In the genomic region with DNA sequence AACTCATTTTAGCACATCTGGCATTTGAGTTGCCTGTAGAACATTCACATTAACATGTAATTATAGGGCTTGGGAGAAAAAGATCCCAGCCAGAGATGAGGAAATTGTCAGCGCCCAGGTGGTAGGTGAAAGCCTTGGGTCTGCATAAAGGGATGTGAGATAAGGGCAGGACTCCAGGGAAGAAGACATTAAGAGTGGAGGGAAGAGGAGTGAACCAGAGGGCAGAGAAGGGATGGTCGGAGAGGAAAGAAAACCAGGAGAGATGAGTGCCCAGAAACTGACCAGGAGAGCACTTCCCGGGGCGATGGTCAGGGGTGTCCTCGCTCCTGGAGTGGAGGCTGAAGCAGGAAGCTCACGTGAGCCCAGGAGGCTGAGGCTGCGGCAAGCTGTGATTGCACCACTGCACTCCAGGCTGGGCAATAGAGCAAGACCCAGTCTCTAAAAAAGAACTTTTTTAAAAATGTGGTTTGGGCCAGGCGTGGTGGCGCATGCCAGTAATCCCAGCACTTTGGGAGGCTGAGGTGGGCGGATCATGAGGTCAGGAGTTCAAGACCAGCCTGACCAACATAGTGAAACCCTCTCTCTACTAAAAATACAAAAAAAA, we compare ENCODE assay signal across 14 cellular contexts. TPM values are rescaled to one million over a fixed set of nuclear protein-coding genes. Genes with fewer than 3 reads are reported as not detected.
A peak's percentile ranks its signal among the peaks of the same experiment; 100 is the strongest.
DNase-seq lines count a peak whose midpoint lies in the region; ATAC-seq and TF ChIP-seq lines count a peak whose summit lies in the region.
"Had no signal": no experiment of that assay in that cellular context is flagged by ENCODE, and none has a peak within 500 bp of the region (broad histone marks: within the 10 kb centered on the region; RNA-seq: fewer than 3 reads in every experiment).

No MANE protein-coding gene starts in this region.

- peak; percentile 14 for DNase-seq in ELF-1 (ENCODE audit: low read depth, low spot score)
- peak; percentile 61 for DNase-seq in NCI-H146 (lab: John Stamatoyannopoulos, UW)
- DNase-seq in T-helper 17 cell, result no peak
- DNase-seq in naive thymus-derived CD8-positive, alpha-beta T cell, result no peak
- no peak for DNase-seq in ascending aorta (ENCODE audit: low spot score in 2 of 2)
- no peak for DNase-seq in activated CD8-positive, alpha-beta T cell treated with anti-CD3 and anti-CD28 coated beads, Interleukin-2, amount 10 ng/mL, durations not matched to agents 7 days and 5 days
- DNase-seq: ACHN, GDM1, NCI-H2029, NCI-H510A treated with DMSO at 0.1 percent for 48 hours, T-helper 2 cell had no signal

- intact Hi-C loops in ascending aorta (cut with DNase I), result no loop called here

- no peak overlapping the region for H3K4me3 ChIP-seq in ascending aorta
- H3K4me3 ChIP-seq: HAP-1 had no signal

- no peaks in the 10 kb centered on the region for H3K36me3 ChIP-seq in ascending aorta
- H3K36me3 ChIP-seq: HAP-1 had no signal

- POLR2A ChIA-PET in naive thymus-derived CD8-positive, alpha-beta T cell (lab: Charles Lee), result interaction anchor here (1.6 kb wide), 1 partner anchor 9 kb away, joined by 5 read pairs; no protein-coding TSS in a partner anchor
- POLR2A ChIA-PET in activated CD8-positive, alpha-beta T cell treated with anti-CD3 and anti-CD28 coated beads, Interleukin-2, amount 10 ng/mL, durations not matched to agents 7 days and 5 days (lab: Charles Lee), result no interaction called here

- H3K27ac Mint-ChIP-seq in T-helper 17 cell, result no peak overlapping the region
- H3K27ac Mint-ChIP-seq in naive thymus-derived CD8-positive, alpha-beta T cell, result peak overlapping the region in 7 of 10 donors; percentile 1 to 87 (median 66)
- no peak overlapping the region for H3K27ac Mint-ChIP-seq in activated CD8-positive, alpha-beta T cell treated with anti-CD3 and anti-CD28 coated beads, Interleukin-2, amount 10 ng/mL, durations not matched to agents 7 days and 5 days

- peaks cover 25% of the 10 kb centered on the region for H3K4me1 Mint-ChIP-seq in T-helper 17 cell
- peaks cover 27 to 49% (median 33%) of the 10 kb centered on the region in 4 donors for H3K4me1 Mint-ChIP-seq in naive thymus-derived CD8-positive, alpha-beta T cell
- H3K4me1 Mint-ChIP-seq in activated CD8-positive, alpha-beta T cell treated with anti-CD3 and anti-CD28 coated beads, Interleukin-2, amount 10 ng/mL, durations not matched to agents 7 days and 5 days (ENCODE audit: low read depth), result peaks cover 27% of the 10 kb centered on the region

- peaks cover 3% of the 10 kb centered on the region for H3K36me3 Mint-ChIP-seq in T-helper 17 cell (ENCODE audit: low read depth)
- H3K36me3 Mint-ChIP-seq in naive thymus-derived CD8-positive, alpha-beta T cell, result no peaks in the 10 kb centered on the region
- H3K36me3 Mint-ChIP-seq in activated CD8-positive, alpha-beta T cell treated with anti-CD3 and anti-CD28 coated beads, Interleukin-2, amount 10 ng/mL, durations not matched to agents 7 days and 5 days (ENCODE audit: low read depth), result peaks cover 3% of the 10 kb centered on the region

- no peak for ATAC-seq in T-helper 17 cell
- no peak for ATAC-seq in naive thymus-derived CD8-positive, alpha-beta T cell
- no peak for ATAC-seq in HG03469 (IDR thresholded peaks at IDR 0.05; ENCODE audit: unreplicated experiment)
- ATAC-seq in activated CD8-positive, alpha-beta T cell treated with anti-CD3 and anti-CD28 coated beads, Interleukin-2, amount 10 ng/mL, durations not matched to agents 7 days and 5 days, result no peak

- H3K9me3 Mint-ChIP-seq in naive thymus-derived CD8-positive, alpha-beta T cell, result no peaks in the 10 kb centered on the region
- H3K9me3 Mint-ChIP-seq in activated CD8-positive, alpha-beta T cell treated with anti-CD3 and anti-CD28 coated beads, Interleukin-2, amount 10 ng/mL, durations not matched to agents 7 days and 5 days (ENCODE audit: insufficient read depth), result no peaks in the 10 kb centered on the region

- H3K27me3 ChIP-seq in ascending aorta, result no peaks in the 10 kb centered on the region

- CTCF ChIA-PET in activated CD8-positive, alpha-beta T cell treated with anti-CD3 and anti-CD28 coated beads, Interleukin-2, amount 10 ng/mL, durations not matched to agents 7 days and 5 days (lab: Charles Lee), result interaction anchor here (8.3 kb wide), 1 partner anchor 15 kb away, joined by 92 read pairs; no protein-coding TSS in a partner anchor

- peak overlapping the region; percentile 9 for H3K4me3 Mint-ChIP-seq in T-helper 17 cell
- no peak overlapping the region for H3K4me3 Mint-ChIP-seq in naive thymus-derived CD8-positive, alpha-beta T cell
- no peak overlapping the region for H3K4me3 Mint-ChIP-seq in activated CD8-positive, alpha-beta T cell treated with anti-CD3 and anti-CD28 coated beads, Interleukin-2, amount 10 ng/mL, durations not matched to agents 7 days and 5 days

- H3K27ac ChIP-seq in ascending aorta, result no peak overlapping the region
- H3K27ac ChIP-seq: C4-2B had no signal

- no peaks in the 10 kb centered on the region for H3K9me3 ChIP-seq in T-helper 17 cell (ENCODE audit: control insufficient read depth, low read length, poor library complexity, severe bottlenecking)
- H3K9me3 ChIP-seq in ascending aorta, result no peaks in the 10 kb centered on the region
- H3K9me3 ChIP-seq: HAP-1 had no signal

- TF ChIP-seq CTCF in ascending aorta (IDR thresholded peaks at IDR 0.05), result no peak

- H3K4me1 ChIP-seq in ascending aorta, result no peaks in the 10 kb centered on the region
- H3K4me1 ChIP-seq: HAP-1 had no signal

- peaks cover 5% of the 10 kb centered on the region for H3K27me3 Mint-ChIP-seq in T-helper 17 cell
- peaks cover 0 to 21% (median 0%) of the 10 kb centered on the region in 5 donors for H3K27me3 Mint-ChIP-seq in naive thymus-derived CD8-positive, alpha-beta T cell
- H3K27me3 Mint-ChIP-seq in activated CD8-positive, alpha-beta T cell treated with anti-CD3 and anti-CD28 coated beads, Interleukin-2, amount 10 ng/mL, durations not matched to agents 7 days and 5 days (ENCODE audit: low read depth), result peaks cover 33% of the 10 kb centered on the region

RNA-seq across cellular contexts. Expression of a gene that starts 20.3 kb away (rescaled TPM):
- total RNA-seq in T-helper 17 cell (100 to 1,000 TPM; 194 to 196 TPM), ascending aorta (123 TPM)
- 100 to 1,000 TPM; 234 to 243 TPM for total RNA-seq in naive thymus-derived CD8-positive, alpha-beta T cell
- polyA plus RNA-seq in naive thymus-derived CD8-positive, alpha-beta T cell, result 10 to 100 TPM; 47.1 to 71.0 (median 52.5) TPM
- 100 to 1,000 TPM; 151 to 152 TPM for total RNA-seq in activated CD8-positive, alpha-beta T cell treated with anti-CD3 and anti-CD28 coated beads, Interleukin-2, amount 10 ng/mL, durations not matched to agents 7 days and 5 days

RNA-seq across cellular contexts. Expression of a gene that starts 49.5 kb away (rescaled TPM):
- not detected for total RNA-seq in T-helper 17 cell
- total RNA-seq in naive thymus-derived CD8-positive, alpha-beta T cell, result not detected
- not detected for polyA plus RNA-seq in naive thymus-derived CD8-positive, alpha-beta T cell
- 11.4 TPM for total RNA-seq in ascending aorta
- total RNA-seq in activated CD8-positive, alpha-beta T cell treated with anti-CD3 and anti-CD28 coated beads, Interleukin-2, amount 10 ng/mL, durations not matched to agents 7 days and 5 days, result not detected

RNA-seq across cellular contexts. Expression of a gene that starts 54.6 kb away (rescaled TPM):
- total RNA-seq in T-helper 17 cell (1 to 10 TPM; 2.6 to 3.7 TPM), ascending aorta (93.3 TPM)
- total RNA-seq in naive thymus-derived CD8-positive, alpha-beta T cell, result 1 to 10 TPM; 7.2 to 8.0 TPM
- polyA plus RNA-seq in naive thymus-derived CD8-positive, alpha-beta T cell, result under 1 TPM in 1 of 3 donors, not detected in 2; 0.52 TPM
- total RNA-seq in activated CD8-positive, alpha-beta T cell treated with anti-CD3 and anti-CD28 coated beads, Interleukin-2, amount 10 ng/mL, durations not matched to agents 7 days and 5 days, result 1 to 10 TPM; 6.9 to 7.4 TPM

Comparison
In these comparisons a context has a peak if more than half of its experiments do, and no peak if none do; other contexts are left out.
1. DNase-seq: peak in ELF-1 (single experiment) and NCI-H146 (single experiment); none in T-helper 17 cell (0 of 3), naive thymus-derived CD8-positive, alpha-beta T cell (0 of 10), ascending aorta (0 of 2) and activated CD8-positive, alpha-beta T cell treated with anti-CD3 and anti-CD28 coated beads, Interleukin-2, amount 10 ng/mL, durations not matched to agents 7 days and 5 days (single experiment).
2. H3K27ac Mint-ChIP-seq: peak in naive thymus-derived CD8-positive, alpha-beta T cell (7 of 10); none in T-helper 17 cell (single experiment) and activated CD8-positive, alpha-beta T cell treated with anti-CD3 and anti-CD28 coated beads, Interleukin-2, amount 10 ng/mL, durations not matched to agents 7 days and 5 days (single experiment).
3. RNA of a gene that starts 49.5 kb away (total RNA-seq): 11.4 TPM in ascending aorta (single experiment); not detected in T-helper 17 cell, not detected in naive thymus-derived CD8-positive, alpha-beta T cell and not detected in activated CD8-positive, alpha-beta T cell treated with anti-CD3 and anti-CD28 coated beads, Interleukin-2, amount 10 ng/mL, durations not matched to agents 7 days and 5 days; every median in the first group is over 10 times any median in the second.
4. RNA of a gene that starts 54.6 kb away (total RNA-seq): 93.3 TPM in ascending aorta (single experiment); 7.2 to 8.0 TPM in naive thymus-derived CD8-positive, alpha-beta T cell, 6.9 to 7.4 TPM in activated CD8-positive, alpha-beta T cell treated with anti-CD3 and anti-CD28 coated beads, Interleukin-2, amount 10 ng/mL, durations not matched to agents 7 days and 5 days and 2.6 to 3.7 TPM in T-helper 17 cell; every median in the first group is over 10 times any median in the second.